In the genomic region with DNA sequence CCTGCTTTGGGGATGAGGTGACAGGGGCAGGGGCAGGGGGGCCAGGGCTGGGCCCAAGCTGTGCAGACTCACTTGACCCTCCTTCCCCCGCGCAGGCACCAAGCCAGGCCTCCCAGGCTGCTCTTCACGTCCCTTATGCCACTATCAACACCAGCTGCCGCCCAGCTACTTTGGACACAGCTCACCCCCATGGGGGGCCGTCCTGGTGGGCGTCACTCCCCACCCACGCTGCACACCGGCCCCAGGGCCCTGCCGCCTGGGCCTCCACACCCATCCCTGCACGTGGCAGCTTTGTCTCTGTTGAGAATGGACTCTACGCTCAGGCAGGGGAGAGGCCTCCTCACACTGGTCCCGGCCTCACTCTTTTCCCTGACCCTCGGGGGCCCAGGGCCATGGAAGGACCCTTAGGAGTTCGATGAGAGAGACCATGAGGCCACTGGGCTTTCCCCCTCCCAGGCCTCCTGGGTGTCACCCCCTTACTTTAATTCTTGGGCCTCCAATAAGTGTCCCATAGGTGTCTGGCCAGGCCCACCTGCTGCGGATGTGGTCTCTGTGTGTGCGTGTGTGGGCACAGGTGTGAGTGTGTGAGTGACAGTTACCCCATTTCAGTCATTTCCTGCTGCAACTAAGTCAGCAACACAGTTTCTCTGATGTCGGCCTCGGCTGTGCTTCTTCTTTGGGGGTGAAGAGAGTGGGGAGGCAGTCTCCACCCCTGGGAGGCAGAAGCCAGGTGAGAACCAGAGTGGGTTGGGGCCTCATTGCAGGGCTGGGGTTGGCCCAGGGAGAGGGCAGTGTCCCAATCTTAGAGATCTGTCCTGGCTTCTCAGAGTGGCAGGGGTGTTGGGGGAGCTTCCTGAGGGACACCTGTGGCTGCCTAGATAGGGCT, we compare ENCODE assay signal across 8 cellular contexts. TPM values are rescaled to one million over a fixed set of nuclear protein-coding genes. Genes with fewer than 3 reads are reported as not detected.
DNase-seq lines count a peak whose midpoint lies in the region; ATAC-seq and TF ChIP-seq lines count a peak whose summit lies in the region.

No MANE protein-coding gene starts in this region.

- H3K27me3 ChIP-seq in lower lobe of right lung (ENCODE audit: low read depth) (no peaks in the 10 kb centered on the region), vagina (no peaks in the 10 kb centered on the region)

- ATAC-seq in GM18498 (IDR thresholded peaks at IDR 0.05; ENCODE audit: unreplicated experiment) (peak; percentile 53), HG02870 (IDR thresholded peaks at IDR 0.05; ENCODE audit: unreplicated experiment) (peak; percentile 46), lower lobe of right lung (peak; percentile 24 to 53)

- TF ChIP-seq POLR2A in vagina (IDR thresholded peaks at IDR 0.05), result no peak

- TF ChIP-seq CTCF in lower lobe of right lung (IDR thresholded peaks at IDR 0.05), result no peak
- no peak for TF ChIP-seq CTCF in vagina (IDR thresholded peaks at IDR 0.05)

- peak; percentile 57 to 78 for DNase-seq in activated CD4-positive, alpha-beta T cell treated with anti-CD3 and anti-CD28 coated beads, Interleukin-2, amount 50 U/mL, for 24 hours (ENCODE audit: low read depth in 1 of 2, low spot score in 1 of 2)
- DNase-seq in lower lobe of right lung (no peak), vagina (ENCODE audit: extremely low spot score in 2 of 2) (no peak), iPS-NIHi7 (ENCODE audit: extremely low spot score) (no peak), NCI-H82 (lab: John Stamatoyannopoulos, UW) (no peak), NCI-H526 (lab: John Stamatoyannopoulos, UW) (no peak)

- intact Hi-C loops in lower lobe of right lung (cut with DNase I), result no loop called here
- intact Hi-C loops in vagina (cut with DNase I), result no loop called here

- H3K36me3 ChIP-seq in lower lobe of right lung (peaks cover 4% of the 10 kb centered on the region), vagina (no peaks in the 10 kb centered on the region)

- peak overlapping the region; percentile 36 for H3K4me3 ChIP-seq in lower lobe of right lung
- peak overlapping the region; percentile 16 to 19 for H3K4me3 ChIP-seq in vagina

- peak overlapping the region; percentile 58 for H3K27ac ChIP-seq in lower lobe of right lung
- peak overlapping the region; percentile 27 for H3K27ac ChIP-seq in vagina

- H3K4me1 ChIP-seq in lower lobe of right lung (no peaks in the 10 kb centered on the region), vagina (no peaks in the 10 kb centered on the region)

- H3K9me3 ChIP-seq in lower lobe of right lung (no peaks in the 10 kb centered on the region), vagina (no peaks in the 10 kb centered on the region)

RNA-seq across cellular contexts. Expression of a gene that starts 1.3 kb away (rescaled TPM):
- total RNA-seq in lower lobe of right lung (not detected), vagina (1.7 TPM)

RNA-seq across cellular contexts. Expression of a gene that starts 43.4 kb away (rescaled TPM):
- total RNA-seq in lower lobe of right lung (4.1 TPM), vagina (not detected)

RNA-seq across cellular contexts. Expression of a gene that starts 43.9 kb away (rescaled TPM):
- total RNA-seq in lower lobe of right lung (0.77 TPM), vagina (7.4 TPM)

RNA-seq across cellular contexts. Expression of a gene that starts 52.7 kb away (rescaled TPM):
- total RNA-seq in lower lobe of right lung, result 5.3 TPM
- total RNA-seq in vagina, result 4.2 TPM

Comparison
In these comparisons a context has a peak if more than half of its experiments do, and no peak if none do; other contexts are left out.
1. DNase-seq: peak in activated CD4-positive, alpha-beta T cell treated with anti-CD3 and anti-CD28 coated beads, Interleukin-2, amount 50 U/mL, for 24 hours (2 of 2); none in lower lobe of right lung (single experiment), vagina (0 of 2), iPS-NIHi7 (single experiment), NCI-H82 (single experiment) and NCI-H526 (0 of 2).
2. Peak in every context shown above with its lines, with median percentiles within 50 percentile points of each other: ATAC-seq.